In genomic region chr19:55647732-55648656, GRCh38 we compare ENCODE assay signal across 1 cellular context.
A peak's percentile ranks its signal among the peaks of the same experiment; 100 is the strongest.
TF ChIP-seq lines count a peak whose summit lies in the region.

CCDC106 (plus strand) TSS chr19:55648212; CDS start chr19:55649047, 835 bp downstream.

TF ChIP-seq in WTC11, 78 proteins besides CTCF, POLR2A, EP300 and RAD21 (continued from another document):
- TF ChIP-seq ARID4B (CRISPR knock-in tag; IDR thresholded peaks at IDR 0.05; ENCODE audit: borderline replicate concordance) (0 out of 2 replicates have a peak, but pooled peaks have one; percentile 42), CREM (CRISPR knock-in tag; IDR thresholded peaks at IDR 0.05) (no peak), ZNF532 (CRISPR knock-in tag; IDR thresholded peaks at IDR 0.05; ENCODE audit: borderline replicate concordance) (no peak), JAZF1 (CRISPR knock-in tag; IDR thresholded peaks at IDR 0.05) (no peak), NR2C2 (CRISPR knock-in tag; IDR thresholded peaks at IDR 0.05) (no peak), STAT6 (CRISPR knock-in tag; conservative IDR thresholded peaks at IDR 0.05; ENCODE audit: low read depth) (no peak)
